In the genomic region with DNA sequence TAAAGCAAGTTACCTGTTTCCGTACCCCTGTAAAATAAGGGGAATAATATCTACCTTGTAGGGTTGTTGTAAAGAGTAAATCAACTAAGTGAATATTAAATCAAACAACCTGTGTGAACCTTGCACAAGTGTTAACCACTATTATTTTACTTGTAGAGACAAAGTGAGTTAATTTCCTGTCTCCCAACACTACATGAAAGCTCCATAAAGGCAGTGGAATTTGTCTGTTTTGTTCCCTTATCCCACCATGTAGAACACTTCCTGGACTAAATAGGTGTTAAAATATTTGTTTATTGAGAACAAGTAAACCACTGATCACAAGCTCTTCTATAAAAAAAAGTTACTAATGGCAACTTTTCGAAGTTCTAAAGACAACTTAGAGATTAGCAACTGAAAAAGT, we compare ENCODE assay signal across 1 cellular context.
A peak's percentile ranks its signal among the peaks of the same experiment; 100 is the strongest.
TF ChIP-seq lines count a peak whose summit lies in the region.

No MANE protein-coding gene starts in this region.

TF ChIP-seq in K562, 482 proteins besides CTCF, POLR2A, EP300 and RAD21:
- TF ChIP-seq ZBTB7A (IDR thresholded peaks at IDR 0.05; ENCODE audit: borderline replicate concordance, control insufficient read depth, low read depth, low read length) (no peak), TRIM24 (IDR thresholded peaks at IDR 0.05) (no peak)
- TF ChIP-seq, protein P1, sequence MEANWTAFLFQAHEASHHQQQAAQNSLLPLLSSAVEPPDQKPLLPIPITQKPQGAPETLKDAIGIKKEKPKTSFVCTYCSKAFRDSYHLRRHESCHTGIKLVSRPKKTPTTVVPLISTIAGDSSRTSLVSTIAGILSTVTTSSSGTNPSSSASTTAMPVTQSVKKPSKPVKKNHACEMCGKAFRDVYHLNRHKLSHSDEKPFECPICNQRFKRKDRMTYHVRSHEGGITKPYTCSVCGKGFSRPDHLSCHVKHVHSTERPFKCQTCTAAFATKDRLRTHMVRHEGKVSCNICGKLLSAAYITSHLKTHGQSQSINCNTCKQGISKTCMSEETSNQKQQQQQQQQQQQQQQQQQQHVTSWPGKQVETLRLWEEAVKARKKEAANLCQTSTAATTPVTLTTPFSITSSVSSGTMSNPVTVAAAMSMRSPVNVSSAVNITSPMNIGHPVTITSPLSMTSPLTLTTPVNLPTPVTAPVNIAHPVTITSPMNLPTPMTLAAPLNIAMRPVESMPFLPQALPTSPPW (CRISPR knock-in tag; IDR thresholded peaks at IDR 0.05) = peak; percentile 40; the same call in 1 of the 2 replicates
